4 cellular contexts compared by ENCODE assay signal in genomic region chr2:209868595-209868994, GRCh38.
TF ChIP-seq lines count a peak whose summit lies in the region.

No MANE protein-coding gene starts in this region.

TF ChIP-seq in A549, 52 proteins besides CTCF, POLR2A, EP300 and RAD21:
- TF ChIP-seq REST (IDR thresholded peaks at IDR 0.05) (no peak), MAFK (IDR thresholded peaks at IDR 0.05; ENCODE audit: partially characterized antibody) (peak; percentile 79), BHLHE40 (IDR thresholded peaks at IDR 0.05; ENCODE audit: low read depth, low read length) (no peak)

TF ChIP-seq in IMR-90, 13 proteins besides CTCF, POLR2A, EP300 and RAD21:
- TF ChIP-seq RFX5 (IDR thresholded peaks at IDR 0.05; ENCODE audit: low read depth, low read length) (no peak), MAFK (IDR thresholded peaks at IDR 0.05; ENCODE audit: low read depth, low read length) (peak; percentile 89), NFE2L2 (IDR thresholded peaks at IDR 0.05; ENCODE audit: low read depth, low read length) (no peak), FOS (IDR thresholded peaks at IDR 0.05; ENCODE audit: low read depth, low read length) (no peak), ELK1 (IDR thresholded peaks at IDR 0.05; ENCODE audit: borderline replicate concordance, low read depth, low read length) (no peak)
TF ChIP-seq in IMR-90: peak in this region for 1.

TF ChIP-seq in H1, 55 proteins besides CTCF, POLR2A, EP300 and RAD21:
- TF ChIP-seq KDM4A (IDR thresholded peaks at IDR 0.05; ENCODE audit: low read depth, low read length, severe bottlenecking) = no peak
- TF ChIP-seq MAFK (IDR thresholded peaks at IDR 0.05; ENCODE audit: low read depth, low read length) = peak; percentile 68; the same call in 1 of the 2 replicates
- no peak for TF ChIP-seq SIN3A (conservative IDR thresholded peaks at IDR 0.05 in 1 of 2, IDR thresholded peaks at IDR 0.05 in 1 of 2; ENCODE audit: low read depth in 1 of 2, low read length in 2 of 2)
- TF ChIP-seq NANOG (IDR thresholded peaks at IDR 0.05; ENCODE audit: insufficient read depth, low read depth, low read length, poor library complexity, severe bottlenecking) = no peak
TF ChIP-seq in H1: peak in this region for 1.

TF ChIP-seq in SK-N-SH treated with all-trans-retinoic acid at 6 μM for 48 hours, 23 proteins besides CTCF, POLR2A, EP300 and RAD21:
- no peak for TF ChIP-seq ZC3H10 (CRISPR knock-in tag; IDR thresholded peaks at IDR 0.05)
- no peak for TF ChIP-seq CREB5 (CRISPR knock-in tag; IDR thresholded peaks at IDR 0.05; ENCODE audit: low read depth)
- no peak for TF ChIP-seq BACH2 (CRISPR knock-in tag; IDR thresholded peaks at IDR 0.05; ENCODE audit: borderline replicate concordance)
- TF ChIP-seq OSR1 (CRISPR knock-in tag; IDR thresholded peaks at IDR 0.05) = no peak
- TF ChIP-seq CSRNP3 (CRISPR knock-in tag; IDR thresholded peaks at IDR 0.05) = no peak
- TF ChIP-seq TSHZ2 (CRISPR knock-in tag; IDR thresholded peaks at IDR 0.05) = no peak
- no peak for TF ChIP-seq SNAI2 (CRISPR knock-in tag; IDR thresholded peaks at IDR 0.05)
- TF ChIP-seq TCF4 (CRISPR knock-in tag; IDR thresholded peaks at IDR 0.05; ENCODE audit: borderline replicate concordance) = no peak
- TF ChIP-seq ESRRG (CRISPR knock-in tag; IDR thresholded peaks at IDR 0.05) = no peak
- TF ChIP-seq PATZ1 (CRISPR knock-in tag; IDR thresholded peaks at IDR 0.05; ENCODE audit: borderline replicate concordance) = no peak
- no peak for TF ChIP-seq PPARA (CRISPR knock-in tag; IDR thresholded peaks at IDR 0.05; ENCODE audit: borderline replicate concordance)
- TF ChIP-seq ZFP3 (CRISPR knock-in tag; IDR thresholded peaks at IDR 0.05) = no peak
- no peak for TF ChIP-seq ISL1 (CRISPR knock-in tag; IDR thresholded peaks at IDR 0.05)
- TF ChIP-seq ZNF565 (CRISPR knock-in tag; conservative IDR thresholded peaks at IDR 0.05; ENCODE audit: low read depth) = no peak
- no peak for TF ChIP-seq CSDC2 (CRISPR knock-in tag; IDR thresholded peaks at IDR 0.05)
- no peak for TF ChIP-seq ZNF70 (CRISPR knock-in tag; IDR thresholded peaks at IDR 0.05)
- TF ChIP-seq RARB (CRISPR knock-in tag; IDR thresholded peaks at IDR 0.05) = no peak
- no peak for TF ChIP-seq GLIS3 (CRISPR knock-in tag; IDR thresholded peaks at IDR 0.05)
- no peak for TF ChIP-seq ZFP30 (CRISPR knock-in tag; IDR thresholded peaks at IDR 0.05)
TF ChIP-seq in SK-N-SH treated with all-trans-retinoic acid at 6 μM for 48 hours: peak in this region for 0.
